Comparison of ENCODE assay signal across 24 cellular contexts in the genomic region with DNA sequence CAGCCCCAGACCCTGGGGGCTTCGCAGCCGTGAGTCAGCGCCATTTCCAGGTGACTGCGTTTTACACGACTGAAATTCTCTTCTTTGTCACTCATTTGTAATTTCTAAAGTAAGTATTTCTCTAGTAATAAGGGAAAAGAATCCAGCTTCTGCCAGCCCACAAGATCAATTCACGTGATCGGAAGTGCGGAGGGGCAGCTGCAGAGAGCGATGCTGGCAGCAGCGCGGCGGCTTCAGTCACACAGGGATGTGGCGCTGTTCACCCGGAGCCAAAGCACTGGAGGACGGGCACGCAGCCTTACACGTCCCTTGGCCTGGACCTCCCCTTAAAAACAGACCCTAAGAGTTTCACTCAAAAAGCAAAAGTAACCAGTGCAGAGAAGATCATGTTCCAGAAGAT. TPM values are rescaled to one million over a fixed set of nuclear protein-coding genes. Genes with fewer than 3 reads are reported as not detected.
"Had no signal": no experiment of that assay in that cellular context is flagged by ENCODE, and none has a peak within 500 bp of the region (broad histone marks: within the 10 kb centered on the region; RNA-seq: fewer than 3 reads in every experiment).

No MANE protein-coding gene starts in this region.

- FAIRE-seq: K562 had no signal

- H3K4me3 ChIP-seq: K562, PC-9 had no signal

- H3K27ac Mint-ChIP-seq: activated B cell treated with CpG ODN at 0.5 μM for 24 hours; activated CD4-positive, alpha-beta memory T cell treated with anti-CD3 and anti-CD28 coated beads for 36 hours; activated CD4-positive, alpha-beta T cell treated with anti-CD3 and anti-CD28 coated beads, Interleukin-2, amount 10 ng/mL, durations not matched to agents 24 days and 14 days; activated naive CD4-positive, alpha-beta T cell treated with anti-CD3 and anti-CD28 coated beads for 36 hours; activated naive CD8-positive, alpha-beta T cell; T-helper 17 cell had no signal

- DNase-seq: activated B cell treated with CpG ODN at 0.5 μM for 24 hours; activated CD4-positive, alpha-beta memory T cell treated with anti-CD3 and anti-CD28 coated beads for 36 hours; activated CD4-positive, alpha-beta T cell treated with anti-CD3 and anti-CD28 coated beads for 1 hour; activated CD4-positive, alpha-beta T cell treated with anti-CD3 and anti-CD28 coated beads, Interleukin-2, amount 10 ng/mL, durations not matched to agents 24 days and 14 days; activated CD8-positive, alpha-beta memory T cell treated with anti-CD3 and anti-CD28 coated beads for 24 hours; activated gamma-delta T cell; activated naive CD4-positive, alpha-beta T cell treated with anti-CD3 and anti-CD28 coated beads for 36 hours; activated T-cell treated with anti-CD3 and anti-CD28 coated beads, Interleukin-2, amount 50 U/mL, for 4 hours; amygdala; brain microvascular endothelial cell; cerebellar nuclear complex; Karpas-422; NCI-H1105 treated with DMSO at 0.1 percent for 48 hours; NCI-H1436 treated with DMSO at 0.1 percent for 48 hours; NCI-H187; NCI-H2081; NCI-H446; NCI-H524; PC-9; SIG-M5; T-helper 17 cell; T-helper 9 cell had no signal

- H3K27me3 Mint-ChIP-seq: activated CD4-positive, alpha-beta memory T cell treated with anti-CD3 and anti-CD28 coated beads for 36 hours; activated CD4-positive, alpha-beta T cell treated with anti-CD3 and anti-CD28 coated beads, Interleukin-2, amount 10 ng/mL, durations not matched to agents 24 days and 14 days; activated naive CD8-positive, alpha-beta T cell had no signal

- H3K4me1 Mint-ChIP-seq: activated B cell treated with CpG ODN at 0.5 μM for 24 hours; activated CD4-positive, alpha-beta T cell treated with anti-CD3 and anti-CD28 coated beads, Interleukin-2, amount 10 ng/mL, durations not matched to agents 24 days and 14 days; T-helper 17 cell had no signal

- H3K36me3 ChIP-seq: brain microvascular endothelial cell had no signal

- H3K27me3 ChIP-seq: brain microvascular endothelial cell had no signal

- H3K27ac ChIP-seq: brain microvascular endothelial cell, PC-9 had no signal

- ATAC-seq: activated T-cell treated with anti-CD3 and anti-CD28 coated beads, Interleukin-2, amount 50 U/mL, for 4 hours; K562; T-helper 17 cell had no signal

- H3K4me3 Mint-ChIP-seq: activated B cell treated with CpG ODN at 0.5 μM for 24 hours; activated CD4-positive, alpha-beta memory T cell treated with anti-CD3 and anti-CD28 coated beads for 36 hours; activated CD4-positive, alpha-beta T cell treated with anti-CD3 and anti-CD28 coated beads, Interleukin-2, amount 10 ng/mL, durations not matched to agents 24 days and 14 days; activated naive CD4-positive, alpha-beta T cell treated with anti-CD3 and anti-CD28 coated beads for 36 hours; activated naive CD8-positive, alpha-beta T cell; activated T-cell treated with anti-CD3 and anti-CD28 coated beads, Interleukin-2, amount 50 U/mL, for 4 hours; T-helper 17 cell had no signal

RNA-seq across cellular contexts. Expression of a gene that starts 18.4 kb away (rescaled TPM):
- total RNA-seq: activated B cell treated with CpG ODN at 0.5 μM for 24 hours; activated CD4-positive, alpha-beta T cell treated with anti-CD3 and anti-CD28 coated beads, Interleukin-2, amount 10 ng/mL, durations not matched to agents 24 days and 14 days had no signal
